In genomic region chr3:129121016-129121791, GRCh38 we compare ENCODE assay signal across 1 cellular context.
TF ChIP-seq lines count a peak whose summit lies in the region.

No MANE protein-coding gene starts in this region.

TF ChIP-seq in GM12878, 131 proteins besides CTCF, POLR2A, EP300 and RAD21:
- TF ChIP-seq IKZF1 (conservative IDR thresholded peaks at IDR 0.05) (peak; percentile 4; the same call in 1 of the 2 replicates), ZNF217 (IDR thresholded peaks at IDR 0.05) (no peak), BACH1 (IDR thresholded peaks at IDR 0.05; ENCODE audit: borderline replicate concordance) (peak; percentile 61; the same call in 1 of the 2 replicates), ZNF687 (IDR thresholded peaks at IDR 0.05) (0 out of 2 replicates have a peak, but pooled peaks have one; percentile 27), CREM (IDR thresholded peaks at IDR 0.05; ENCODE audit: low read depth) (no peak), ZNF24 (IDR thresholded peaks at IDR 0.05) (no peak), EGR1 (IDR thresholded peaks at IDR 0.05; ENCODE audit: borderline replicate concordance in 1 of 2, low read depth in 2 of 2, low read length in 2 of 2) (no peak), TAF1 (IDR thresholded peaks at IDR 0.05; ENCODE audit: borderline replicate concordance, low read depth, low read length) (0 out of 2 replicates have a peak, but pooled peaks have one; percentile 41), GATAD2B (conservative IDR thresholded peaks at IDR 0.05; ENCODE audit: low read depth) (peak; percentile 54; the same call in 1 of the 2 replicates), LARP7 (IDR thresholded peaks at IDR 0.05) (peak; percentile 34; the same call in 1 of the 2 replicates), ZBED1 (IDR thresholded peaks at IDR 0.05; ENCODE audit: borderline replicate concordance) (no peak)
TF ChIP-seq in GM12878: peak in this region for 6.
